ENCODE assay signal across 8 cellular contexts in genomic region chr1:145859491-145860159, GRCh38. TPM values are rescaled to one million over a fixed set of nuclear protein-coding genes. Genes with fewer than 3 reads are reported as not detected.
DNase-seq lines count a peak whose midpoint lies in the region; ATAC-seq and TF ChIP-seq lines count a peak whose summit lies in the region.

No MANE protein-coding gene starts in this region.

- peak overlapping the region; percentile 94 for H3K4me3 Mint-ChIP-seq in activated T-helper 1 cell treated with anti-CD3 and anti-CD28 coated beads, Interleukin-12 subunit alpha, Interleukin-12 subunit beta, Interleukin-2, Interleukin-4 antibody, amounts not matched to agents 30 ng/mL and 10 ng/mL and 1 ng/mL, durations not matched to agents 14 hours and 24 hours and 36 hours
- H3K4me3 Mint-ChIP-seq in naive thymus-derived CD4-positive, alpha-beta T cell = peak overlapping the region; percentile 96 to 99 (median 98)

- peak overlapping the region; percentile 82 for H3K4me2 ChIP-seq in fibroblast of lung (ENCODE audit: extremely low read depth, insufficient read depth, low read length)

- CTCF ChIA-PET in naive thymus-derived CD4-positive, alpha-beta T cell (lab: Charles Lee) = interaction anchor here (0.7 to 4.3 kb wide), 9 partner anchors 9 to 176 kb away, joined by 3 to 81 read pairs (median 5); partner anchors contain the start of genes LIX1L and NUDT17

- peak overlapping the region; percentile 86 to 95 (median 89) for H3K27ac ChIP-seq in Peyer's patch
- peak overlapping the region; percentile 74 for H3K27ac ChIP-seq in fibroblast of lung (ENCODE audit: insufficient read depth, low read length)
- H3K27ac ChIP-seq in naive thymus-derived CD4-positive, alpha-beta T cell (ENCODE audit: low read depth, low read length) = peak overlapping the region; percentile 80

- H3K27me3 ChIP-seq in Peyer's patch (no peaks in the 10 kb centered on the region), fibroblast of lung (ENCODE audit: control insufficient read depth, insufficient read depth, low read length) (no peaks in the 10 kb centered on the region)
- H3K27me3 ChIP-seq in naive thymus-derived CD4-positive, alpha-beta T cell (ENCODE audit: control insufficient read depth in 2 of 2, insufficient read depth in 2 of 2, low read length in 2 of 2) = no peaks in the 10 kb centered on the region

- H3K79me2 ChIP-seq in fibroblast of lung (ENCODE audit: control insufficient read depth, insufficient read depth, low read length) = peaks cover 17% of the 10 kb centered on the region

- peaks cover 20% of the 10 kb centered on the region for H3K4me1 Mint-ChIP-seq in activated T-helper 1 cell treated with anti-CD3 and anti-CD28 coated beads, Interleukin-12 subunit alpha, Interleukin-12 subunit beta, Interleukin-2, Interleukin-4 antibody, amounts not matched to agents 30 ng/mL and 10 ng/mL and 1 ng/mL, durations not matched to agents 14 hours and 24 hours and 36 hours (ENCODE audit: low read depth)
- peaks cover 10 to 22% (median 12%) of the 10 kb centered on the region in 7 donors for H3K4me1 Mint-ChIP-seq in naive thymus-derived CD4-positive, alpha-beta T cell

- H3K9me3 Mint-ChIP-seq in activated T-helper 1 cell treated with anti-CD3 and anti-CD28 coated beads, Interleukin-12 subunit alpha, Interleukin-12 subunit beta, Interleukin-2, Interleukin-4 antibody, amounts not matched to agents 30 ng/mL and 10 ng/mL and 1 ng/mL, durations not matched to agents 14 hours and 24 hours and 36 hours = no peaks in the 10 kb centered on the region
- H3K9me3 Mint-ChIP-seq in naive thymus-derived CD4-positive, alpha-beta T cell = no peaks in the 10 kb centered on the region

- peak in 2 of 6 experiments; percentile 9 to 11 for TF ChIP-seq CTCF in Peyer's patch (IDR thresholded peaks at IDR 0.05)
- TF ChIP-seq CTCF in fibroblast of lung (conservative IDR thresholded peaks at IDR 0.05 in 1 of 2, IDR thresholded peaks at IDR 0.05 in 1 of 2; ENCODE audit: low read depth in 1 of 2, low read length in 2 of 2) = no peak

- peak; percentile 91 for DNase-seq in DMS53 (lab: John Stamatoyannopoulos, UW)
- peak; percentile 88 for DNase-seq in KBM-7
- peak; percentile 89 to 94 (median 89) for DNase-seq in Peyer's patch
- peak; percentile 81 for DNase-seq in activated T-helper 1 cell treated with anti-CD3 and anti-CD28 coated beads, Interleukin-12 subunit alpha, Interleukin-12 subunit beta, Interleukin-2, Interleukin-4 antibody, amounts not matched to agents 30 ng/mL and 10 ng/mL and 1 ng/mL, durations not matched to agents 14 hours and 24 hours and 36 hours (ENCODE audit: low spot score)
- peak; percentile 84 to 85 for DNase-seq in fibroblast of lung (ENCODE audit: low read depth in 2 of 2)
- DNase-seq in naive thymus-derived CD4-positive, alpha-beta T cell = peak; percentile 39 to 88 (median 49)
- DNase-seq in stimulated activated naive CD4-positive, alpha-beta T cell (lab: John Stamatoyannopoulos, UW) = peak; percentile 30 to 71 (median 52)

- POLR2A ChIA-PET in naive thymus-derived CD4-positive, alpha-beta T cell (lab: Charles Lee) = interaction anchor here (0.7 to 4.7 kb wide), 25 partner anchors 9 to 178 kb away, joined by 3 to 49 read pairs (median 4); partner anchors contain the start of genes ANKRD34A, ANKRD35, LIX1L and NUDT17

- peak overlapping the region; percentile 99 for H2AFZ ChIP-seq in fibroblast of lung (ENCODE audit: low read length)

- peak overlapping the region; percentile 93 for H3K27ac Mint-ChIP-seq in activated T-helper 1 cell treated with anti-CD3 and anti-CD28 coated beads, Interleukin-12 subunit alpha, Interleukin-12 subunit beta, Interleukin-2, Interleukin-4 antibody, amounts not matched to agents 30 ng/mL and 10 ng/mL and 1 ng/mL, durations not matched to agents 14 hours and 24 hours and 36 hours
- peak overlapping the region; percentile 84 to 96 (median 91) for H3K27ac Mint-ChIP-seq in naive thymus-derived CD4-positive, alpha-beta T cell

- peak; percentile 34 to 51 for TF ChIP-seq POLR2A in Peyer's patch (IDR thresholded peaks at IDR 0.05)

- ATAC-seq in GM21619 (IDR thresholded peaks at IDR 0.05; ENCODE audit: unreplicated experiment) = peak; percentile 75
- peak; percentile 77 for ATAC-seq in naive thymus-derived CD4-positive, alpha-beta T cell

- intact Hi-C loops in activated T-helper 1 cell treated with anti-CD3 and anti-CD28 coated beads, Interleukin-12 subunit alpha, Interleukin-12 subunit beta, Interleukin-2, Interleukin-4 antibody, amounts not matched to agents 30 ng/mL and 10 ng/mL and 1 ng/mL, durations not matched to agents 14 hours and 24 hours and 36 hours (cut with micrococcal nuclease) = no loop called here
- intact Hi-C loops in naive thymus-derived CD4-positive, alpha-beta T cell (cut with micrococcal nuclease) = loop anchor here (1.0 to 2.0 kb wide), 10 partner anchors 13 to 176 kb away; partner anchors contain the start of genes PEX11B (in 2 of the 2), POLR3C (in 2 of the 2), RBM8A (in 2 of the 2) and RNF115 (in 2 of the 2)

- H3K9me3 ChIP-seq in Peyer's patch (no peaks in the 10 kb centered on the region), fibroblast of lung (ENCODE audit: control insufficient read depth, insufficient read depth, low read depth, low read length) (no peaks in the 10 kb centered on the region)
- H3K9me3 ChIP-seq in naive thymus-derived CD4-positive, alpha-beta T cell (ENCODE audit: control insufficient read depth in 2 of 3, low read length in 3 of 3) = no peaks in the 10 kb centered on the region

- H3K27me3 Mint-ChIP-seq in activated T-helper 1 cell treated with anti-CD3 and anti-CD28 coated beads, Interleukin-12 subunit alpha, Interleukin-12 subunit beta, Interleukin-2, Interleukin-4 antibody, amounts not matched to agents 30 ng/mL and 10 ng/mL and 1 ng/mL, durations not matched to agents 14 hours and 24 hours and 36 hours (ENCODE audit: insufficient read depth) = peaks cover 7% of the 10 kb centered on the region
- H3K27me3 Mint-ChIP-seq in naive thymus-derived CD4-positive, alpha-beta T cell = peaks cover 0 to 16% (median 0%) of the 10 kb centered on the region in 5 donors

- peaks cover 12% of the 10 kb centered on the region for H3K36me3 Mint-ChIP-seq in activated T-helper 1 cell treated with anti-CD3 and anti-CD28 coated beads, Interleukin-12 subunit alpha, Interleukin-12 subunit beta, Interleukin-2, Interleukin-4 antibody, amounts not matched to agents 30 ng/mL and 10 ng/mL and 1 ng/mL, durations not matched to agents 14 hours and 24 hours and 36 hours (ENCODE audit: low read depth)
- H3K36me3 Mint-ChIP-seq in naive thymus-derived CD4-positive, alpha-beta T cell = peaks cover 0 to 15% (median 4%) of the 10 kb centered on the region in 5 donors

- H3K36me3 ChIP-seq in Peyer's patch (peaks cover 0 to 22% (median 0%) of the 10 kb centered on the region in 3 donors), fibroblast of lung (ENCODE audit: control insufficient read depth, insufficient read depth, low read length) (peaks cover 7% of the 10 kb centered on the region)
- H3K36me3 ChIP-seq in naive thymus-derived CD4-positive, alpha-beta T cell (ENCODE audit: control insufficient read depth in 2 of 3, insufficient read depth in 3 of 3, low read length in 3 of 3) = peaks cover 0 to 25% (median 0%) of the 10 kb centered on the region in 3 experiments

- peak overlapping the region; percentile 81 to 91 (median 87) for H3K4me3 ChIP-seq in Peyer's patch
- H3K4me3 ChIP-seq in fibroblast of lung (replicated peaks in 1 of 4; ENCODE audit: control extremely low read depth in 1 of 4, insufficient read depth in 1 of 4, low read depth in 3 of 4, low read length in 4 of 4) = peak overlapping the region; percentile 79 to 99 (median 96)
- peak overlapping the region; percentile 88 for H3K4me3 ChIP-seq in naive thymus-derived CD4-positive, alpha-beta T cell (ENCODE audit: low read length)

- in situ Hi-C loops in KBM-7 (cut with MboI; ENCODE audit: low pct_unique_long_range_greater_than_20kb, low sequenced_read_pairs) = no loop called here

- peaks cover 0 to 15% (median 3%) of the 10 kb centered on the region in 4 donors for H3K4me1 ChIP-seq in Peyer's patch
- H3K4me1 ChIP-seq in fibroblast of lung (ENCODE audit: control insufficient read depth, extremely low read depth, insufficient read depth, low read length) = peaks cover 8% of the 10 kb centered on the region
- H3K4me1 ChIP-seq in naive thymus-derived CD4-positive, alpha-beta T cell (ENCODE audit: control insufficient read depth in 2 of 2, insufficient read depth in 2 of 2, low read length in 2 of 2) = peaks cover 7 to 10% of the 10 kb centered on the region in 2 donors

- H3K9ac ChIP-seq in fibroblast of lung (ENCODE audit: insufficient read depth, low read length) = peak overlapping the region; percentile 48

- H4K20me1 ChIP-seq in fibroblast of lung (ENCODE audit: control insufficient read depth, extremely low read depth, insufficient read depth, low read length) = no peaks in the 10 kb centered on the region

RNA-seq across cellular contexts. Expression of gene PIAS3, which starts 0.7 kb away (rescaled TPM):
- 10 to 100 TPM in 3 of 4 donors, 1 to 10 TPM in 1; 8.9 to 35.5 (median 17.2) TPM for total RNA-seq in Peyer's patch
- 16.9 and 17.0 TPM in 2 replicates for total RNA-seq in activated T-helper 1 cell treated with anti-CD3 and anti-CD28 coated beads, Interleukin-12 subunit alpha, Interleukin-12 subunit beta, Interleukin-2, Interleukin-4 antibody, amounts not matched to agents 30 ng/mL and 10 ng/mL and 1 ng/mL, durations not matched to agents 14 hours and 24 hours and 36 hours
- total RNA-seq in fibroblast of lung = 5.1 and 8.9 TPM in 2 replicates
- polyA plus RNA-seq in fibroblast of lung = 22.9 and 29.3 TPM in 2 replicates
- 34.9 and 43.2 TPM in 2 replicates for polyA plus RNA-seq in fibroblast of lung (2012)
- 44.6 and 67.5 TPM in 2 replicates for polyA minus RNA-seq in fibroblast of lung (ENCODE audit: low replicate concordance)
- 10 to 100 TPM; 21.4 to 28.3 (median 23.0) TPM for total RNA-seq in naive thymus-derived CD4-positive, alpha-beta T cell
- polyA plus RNA-seq in naive thymus-derived CD4-positive, alpha-beta T cell = 10 to 100 TPM in 1 of 2 donors, 1 to 10 TPM in 1; 6.7 to 15.2 TPM

RNA-seq across cellular contexts. Expression of gene NUDT17, which starts 14.2 kb away (rescaled TPM):
- total RNA-seq in Peyer's patch (1 to 10 TPM in 3 of 4 donors, not detected in 1; 1.9 to 2.3 (median 2.0) TPM), fibroblast of lung (2.1 and 5.1 TPM in 2 replicates)
- total RNA-seq in activated T-helper 1 cell treated with anti-CD3 and anti-CD28 coated beads, Interleukin-12 subunit alpha, Interleukin-12 subunit beta, Interleukin-2, Interleukin-4 antibody, amounts not matched to agents 30 ng/mL and 10 ng/mL and 1 ng/mL, durations not matched to agents 14 hours and 24 hours and 36 hours = 3.0 TPM in 2 replicates
- 3.4 and 4.5 TPM in 2 replicates for polyA plus RNA-seq in fibroblast of lung
- 3.5 and 4.6 TPM in 2 replicates for polyA plus RNA-seq in fibroblast of lung (2012)
- polyA minus RNA-seq in fibroblast of lung (ENCODE audit: low replicate concordance) = 5.1 and 5.7 TPM in 2 replicates
- 1 to 10 TPM; 2.9 to 6.7 (median 3.4) TPM for total RNA-seq in naive thymus-derived CD4-positive, alpha-beta T cell
- 1 to 10 TPM; 5.7 to 7.6 TPM for polyA plus RNA-seq in naive thymus-derived CD4-positive, alpha-beta T cell

RNA-seq across cellular contexts. Expression of gene ANKRD35, which starts 26.0 kb away (rescaled TPM):
- 1 to 10 TPM in 2 of 4 donors, under 1 TPM in 1, not detected in 1; 0.85 to 7.4 (median 1.2) TPM for total RNA-seq in Peyer's patch
- total RNA-seq in activated T-helper 1 cell treated with anti-CD3 and anti-CD28 coated beads, Interleukin-12 subunit alpha, Interleukin-12 subunit beta, Interleukin-2, Interleukin-4 antibody, amounts not matched to agents 30 ng/mL and 10 ng/mL and 1 ng/mL, durations not matched to agents 14 hours and 24 hours and 36 hours = 0.37 and 0.52 TPM in 2 replicates
- total RNA-seq in fibroblast of lung = 2.3 and 4.5 TPM in 2 replicates
- 0.65 and 3.4 TPM in 2 replicates for polyA plus RNA-seq in fibroblast of lung
- polyA plus RNA-seq in fibroblast of lung (2012) = 1.4 and 7.6 TPM in 2 replicates
- polyA minus RNA-seq in fibroblast of lung (ENCODE audit: low replicate concordance) = 0.74 TPM in 1 of 2 replicates, not detected in the other
- total RNA-seq in naive thymus-derived CD4-positive, alpha-beta T cell = under 1 TPM in 2 of 5 experiments, not detected in 3; 0.15 to 0.58 TPM
- under 1 TPM; 0.12 to 0.14 TPM for polyA plus RNA-seq in naive thymus-derived CD4-positive, alpha-beta T cell

RNA-seq across cellular contexts. Expression of gene POLR3C, which starts 35.6 kb away (rescaled TPM):
- total RNA-seq in Peyer's patch (10 to 100 TPM; 17.5 to 79.2 (median 34.5) TPM), fibroblast of lung (32.1 and 38.3 TPM in 2 replicates)
- total RNA-seq in activated T-helper 1 cell treated with anti-CD3 and anti-CD28 coated beads, Interleukin-12 subunit alpha, Interleukin-12 subunit beta, Interleukin-2, Interleukin-4 antibody, amounts not matched to agents 30 ng/mL and 10 ng/mL and 1 ng/mL, durations not matched to agents 14 hours and 24 hours and 36 hours = 44.5 and 47.2 TPM in 2 replicates
- 45.1 and 64.5 TPM in 2 replicates for polyA plus RNA-seq in fibroblast of lung
- polyA plus RNA-seq in fibroblast of lung (2012) = 29.2 and 42.4 TPM in 2 replicates
- polyA minus RNA-seq in fibroblast of lung (ENCODE audit: low replicate concordance) = 19.7 and 37.2 TPM in 2 replicates
- 10 to 100 TPM; 22.0 to 44.4 (median 32.5) TPM for total RNA-seq in naive thymus-derived CD4-positive, alpha-beta T cell
- polyA plus RNA-seq in naive thymus-derived CD4-positive, alpha-beta T cell = 10 to 100 TPM; 45.7 to 48.9 TPM

RNA-seq across cellular contexts. Expression of gene RNF115, which starts 35.7 kb away (rescaled TPM):
- total RNA-seq in Peyer's patch (10 to 100 TPM; 10.2 to 31.4 (median 15.0) TPM), fibroblast of lung (9.2 and 19.8 TPM in 2 replicates)
- 18.8 and 20.0 TPM in 2 replicates for total RNA-seq in activated T-helper 1 cell treated with anti-CD3 and anti-CD28 coated beads, Interleukin-12 subunit alpha, Interleukin-12 subunit beta, Interleukin-2, Interleukin-4 antibody, amounts not matched to agents 30 ng/mL and 10 ng/mL and 1 ng/mL, durations not matched to agents 14 hours and 24 hours and 36 hours
- polyA plus RNA-seq in fibroblast of lung = 16.2 and 25.5 TPM in 2 replicates
- 12.3 and 22.4 TPM in 2 replicates for polyA plus RNA-seq in fibroblast of lung (2012)
- polyA minus RNA-seq in fibroblast of lung (ENCODE audit: low replicate concordance) = 15.8 and 17.5 TPM in 2 replicates
- total RNA-seq in naive thymus-derived CD4-positive, alpha-beta T cell = 10 to 100 TPM; 11.4 to 17.3 (median 15.6) TPM
- 1 to 10 TPM; 3.7 to 4.5 TPM for polyA plus RNA-seq in naive thymus-derived CD4-positive, alpha-beta T cell

Comparison
In these comparisons a context has a peak if more than half of its experiments do, and no peak if none do; other contexts are left out.
1. Peak in every context shown above with its lines: DNase-seq, ATAC-seq, H3K4me3 ChIP-seq and H3K27ac ChIP-seq.